In genomic region chr11:27469333-27469680, GRCh38 we compare ENCODE assay signal across 11 cellular contexts. TPM values are rescaled to one million over a fixed set of nuclear protein-coding genes. Genes with fewer than 3 reads are reported as not detected.
DNase-seq lines count a peak whose midpoint lies in the region; ATAC-seq and TF ChIP-seq lines count a peak whose summit lies in the region.
"Had no signal": no experiment of that assay in that cellular context is flagged by ENCODE, and none has a peak within 500 bp of the region (broad histone marks: within the 10 kb centered on the region; RNA-seq: fewer than 3 reads in every experiment).

No MANE protein-coding gene starts in this region.

- intact Hi-C loops in cardiac septum (cut with DNase I), result no loop called here

- H3K4me1 ChIP-seq in cardiac muscle cell (ENCODE audit: low read depth), result peaks cover 40% of the 10 kb centered on the region
- peaks cover 11% of the 10 kb centered on the region for H3K4me1 ChIP-seq in endodermal cell (ENCODE audit: control insufficient read depth, insufficient read depth, low read length)
- peaks cover 19 to 27% of the 10 kb centered on the region in 2 donors for H3K4me1 ChIP-seq in muscle layer of duodenum (ENCODE audit: control insufficient read depth in 1 of 2, insufficient read depth in 2 of 2, low read length in 2 of 2)
- peaks cover 0 to 52% (median 12%) of the 10 kb centered on the region in 4 donors for H3K4me1 ChIP-seq in tibial nerve

- H3K9ac ChIP-seq in endodermal cell (ENCODE audit: extremely low read depth, low read length, poor library complexity, severe bottlenecking), result no peak overlapping the region

- H3K9me3 ChIP-seq in cardiac muscle cell (ENCODE audit: low read depth) (no peaks in the 10 kb centered on the region), endodermal cell (ENCODE audit: control insufficient read depth, low read length) (no peaks in the 10 kb centered on the region), muscle layer of duodenum (ENCODE audit: control insufficient read depth in 1 of 2, low read length in 2 of 2) (no peaks in the 10 kb centered on the region), tibial nerve (no peaks in the 10 kb centered on the region)

- TF ChIP-seq CTCF in cardiac muscle cell (IDR thresholded peaks at IDR 0.05; ENCODE audit: low read depth, low read length), result no peak
- no peak for TF ChIP-seq CTCF in endodermal cell (conservative IDR thresholded peaks at IDR 0.05)
- TF ChIP-seq CTCF in tibial nerve (IDR thresholded peaks at IDR 0.05), result no peak

- 71 to 84% methylated on average over 2 to 3 of the region's 3 CpGs for WGBS in endodermal cell (ENCODE audit: insufficient coverage in 1 of 2, insufficient read length in 1 of 2), 2 experiments
- 56 to 58% methylated on average over 3 of the region's 3 CpGs for WGBS in tibial nerve, 2 donors

- H3K27me3 ChIP-seq in cardiac muscle cell (no peaks in the 10 kb centered on the region), endodermal cell (ENCODE audit: control insufficient read depth, insufficient read depth, low read length, poor library complexity, severe bottlenecking) (no peaks in the 10 kb centered on the region), muscle layer of duodenum (ENCODE audit: low read depth, low read length) (no peaks in the 10 kb centered on the region), tibial nerve (no peaks in the 10 kb centered on the region)

- H3K36me3 Mint-ChIP-seq in endodermal cell (ENCODE audit: low read depth), result peaks cover 5% of the 10 kb centered on the region
- H3K36me3 Mint-ChIP-seq in activated naive CD4-positive, alpha-beta T cell treated with anti-CD3 and anti-CD28 coated beads, Interleukin-2, amount 50 U/mL, for 72 hours, result peaks cover 0 to 6% of the 10 kb centered on the region in 2 donors

- no peak for ATAC-seq in activated naive CD4-positive, alpha-beta T cell treated with anti-CD3 and anti-CD28 coated beads, Interleukin-2, amount 50 U/mL, for 72 hours
- ATAC-seq in GM21423 (IDR thresholded peaks at IDR 0.05; ENCODE audit: unreplicated experiment), result no peak
- ATAC-seq: activated CD8-positive, alpha-beta T cell treated with anti-CD3 and anti-CD28 coated beads for 36 hours had no signal

- H3K27ac Mint-ChIP-seq in endodermal cell, result no peak overlapping the region
- no peak overlapping the region for H3K27ac Mint-ChIP-seq in activated naive CD4-positive, alpha-beta T cell treated with anti-CD3 and anti-CD28 coated beads, Interleukin-2, amount 50 U/mL, for 72 hours
- H3K27ac Mint-ChIP-seq: activated CD8-positive, alpha-beta T cell treated with anti-CD3 and anti-CD28 coated beads for 36 hours had no signal

- peaks cover 55% of the 10 kb centered on the region for H3K4me1 Mint-ChIP-seq in endodermal cell

- TF ChIP-seq POLR2A in tibial nerve (IDR thresholded peaks at IDR 0.05), result no peak

- H3K4me3 ChIP-seq in cardiac muscle cell, result peak overlapping the region; percentile 85
- peak overlapping the region; percentile 89 for H3K4me3 ChIP-seq in endodermal cell (ENCODE audit: low read length)
- peak overlapping the region; percentile 85 to 96 for H3K4me3 ChIP-seq in muscle layer of duodenum (ENCODE audit: low read depth in 1 of 2, low read length in 2 of 2)
- H3K4me3 ChIP-seq in tibial nerve, result peak overlapping the region in 2 of 4 donors; percentile 2 to 3

- H3K27me3 Mint-ChIP-seq in endodermal cell (ENCODE audit: insufficient read depth), result no peaks in the 10 kb centered on the region

- H3K4me3 Mint-ChIP-seq in endodermal cell, result peak overlapping the region; percentile 73
- H3K4me3 Mint-ChIP-seq: activated CD8-positive, alpha-beta T cell treated with anti-CD3 and anti-CD28 coated beads for 36 hours had no signal

- H3K9me3 Mint-ChIP-seq in endodermal cell, result no peaks in the 10 kb centered on the region
- H3K9me3 Mint-ChIP-seq in activated naive CD4-positive, alpha-beta T cell treated with anti-CD3 and anti-CD28 coated beads, Interleukin-2, amount 50 U/mL, for 72 hours, result no peaks in the 10 kb centered on the region
- H3K9me3 Mint-ChIP-seq: activated CD8-positive, alpha-beta T cell treated with anti-CD3 and anti-CD28 coated beads for 36 hours had no signal

- TF ChIP-seq EP300 in tibial nerve (IDR thresholded peaks at IDR 0.05), result no peak

- H3K27ac ChIP-seq in cardiac muscle cell, result peak overlapping the region; percentile 21
- no peak overlapping the region for H3K27ac ChIP-seq in endodermal cell (ENCODE audit: low read depth, low read length)
- H3K27ac ChIP-seq in muscle layer of duodenum (ENCODE audit: low read length), result peak overlapping the region; percentile 7
- H3K27ac ChIP-seq in tibial nerve, result peak overlapping the region in 3 of 4 donors; percentile 21 to 92 (median 69)
- H3K27ac ChIP-seq: 22Rv1 had no signal

- H3K36me3 ChIP-seq in cardiac muscle cell, result no peaks in the 10 kb centered on the region
- H3K36me3 ChIP-seq in endodermal cell (ENCODE audit: control insufficient read depth, insufficient read depth, low read length), result no peaks in the 10 kb centered on the region
- H3K36me3 ChIP-seq in muscle layer of duodenum (ENCODE audit: control insufficient read depth in 1 of 2, insufficient read depth in 2 of 2, low read length in 2 of 2), result no peaks in the 10 kb centered on the region
- no peaks in the 10 kb centered on the region for H3K36me3 ChIP-seq in tibial nerve

- DNase-seq in cardiac muscle cell (ENCODE audit: low read depth in 1 of 2, low spot score in 1 of 2), result no peak
- no peak for DNase-seq in cardiac septum (ENCODE audit: low spot score)
- DNase-seq in endodermal cell, result no peak
- no peak for DNase-seq in tibial nerve (ENCODE audit: low spot score in 2 of 2)
- no peak for DNase-seq in activated naive CD4-positive, alpha-beta T cell treated with anti-CD3 and anti-CD28 coated beads, Interleukin-2, amount 50 U/mL, for 72 hours (ENCODE audit: low spot score in 2 of 2)
- no peak for DNase-seq in SIG-M5 (lab: John Stamatoyannopoulos, UW)
- DNase-seq: activated CD8-positive, alpha-beta T cell treated with anti-CD3 and anti-CD28 coated beads for 36 hours; NCI-H510A had no signal

RNA-seq across cellular contexts. Expression of gene LGR4, which starts 3.3 kb away (rescaled TPM):
- total RNA-seq in cardiac muscle cell (84.2 and 89.3 TPM in 2 replicates), cardiac septum (22.6 TPM), endodermal cell (10 to 100 TPM; 73.7 to 75.6 TPM), tibial nerve (10 to 100 TPM; 26.5 to 51.3 (median 31.9) TPM)
- 52.4 and 66.1 TPM in 2 replicates for polyA plus RNA-seq in cardiac muscle cell
- 58.3 TPM for polyA plus RNA-seq in endodermal cell (2013, experiment 1 of 2)
- polyA plus RNA-seq in endodermal cell (2013, experiment 2 of 2), result 53.9 TPM
- total RNA-seq in activated naive CD4-positive, alpha-beta T cell treated with anti-CD3 and anti-CD28 coated beads, Interleukin-2, amount 50 U/mL, for 72 hours, result under 1 TPM; 0.08 to 0.27 TPM

RNA-seq across cellular contexts. Expression of gene LIN7C, which starts 37.3 kb away (rescaled TPM):
- total RNA-seq in cardiac muscle cell, result 13.6 and 18.8 TPM in 2 replicates
- polyA plus RNA-seq in cardiac muscle cell, result 13.1 and 30.1 TPM in 2 replicates
- total RNA-seq in cardiac septum, result 17.4 TPM
- 10 to 100 TPM; 28.3 to 39.6 TPM for total RNA-seq in endodermal cell
- 18.2 TPM for polyA plus RNA-seq in endodermal cell (2013, experiment 1 of 2)
- 18.9 TPM for polyA plus RNA-seq in endodermal cell (2013, experiment 2 of 2)
- total RNA-seq in tibial nerve, result 10 to 100 TPM; 25.7 to 41.5 (median 36.2) TPM
- 10 to 100 TPM; 20.4 to 22.2 TPM for total RNA-seq in activated naive CD4-positive, alpha-beta T cell treated with anti-CD3 and anti-CD28 coated beads, Interleukin-2, amount 50 U/mL, for 72 hours

Comparison
In these comparisons a context has a peak if more than half of its experiments do, and no peak if none do; other contexts are left out.
1. RNA of gene LGR4, which starts 3.3 kb away (total RNA-seq): 84.2 to 89.3 TPM in cardiac muscle cell, 73.7 to 75.6 TPM in endodermal cell, 26.5 to 51.3 TPM in tibial nerve and 22.6 TPM in cardiac septum (single experiment); 0.08 to 0.27 TPM in activated naive CD4-positive, alpha-beta T cell treated with anti-CD3 and anti-CD28 coated beads, Interleukin-2, amount 50 U/mL, for 72 hours; every median in the first group is over 10 times any median in the second.